In genomic region chr2:232444409-232445148, GRCh38 we compare ENCODE assay signal across 9 cellular contexts. TPM values are rescaled to one million over a fixed set of nuclear protein-coding genes. Genes with fewer than 3 reads are reported as not detected.
DNase-seq lines count a peak whose midpoint lies in the region; ATAC-seq and TF ChIP-seq lines count a peak whose summit lies in the region.
"Had no signal": no experiment of that assay in that cellular context is flagged by ENCODE, and none has a peak within 500 bp of the region (broad histone marks: within the 10 kb centered on the region; RNA-seq: fewer than 3 reads in every experiment).

No MANE protein-coding gene starts in this region.

- no peaks in the 10 kb centered on the region for H3K9me3 ChIP-seq in CD4-positive, alpha-beta T cell (ENCODE audit: control insufficient read depth, low read length)
- no peaks in the 10 kb centered on the region for H3K9me3 ChIP-seq in HEK293 (ENCODE audit: control insufficient read depth, insufficient read depth, low read depth, low read length)
- H3K9me3 ChIP-seq: suprapubic skin had no signal

- POLR2A ChIA-PET in CD4-positive, alpha-beta T cell (lab: Charles Lee), result no interaction called here
- POLR2A ChIA-PET in HEK293 (lab: Yijun Ruan, JAX), result no interaction called here

- no peak overlapping the region for H3K4me3 ChIP-seq in HEK293 (ENCODE audit: low read depth, low read length)
- H3K4me3 ChIP-seq: suprapubic skin had no signal

- intact Hi-C loops in CD4-positive, alpha-beta T cell (cut with DNase I, micrococcal nuclease), result loop anchor here (5.0 to 10.0 kb wide), 3 partner anchors 110 to 517 kb away; partner anchors contain the start of gene NPPC (in 1 of the 2)

- no peaks in the 10 kb centered on the region for H3K36me3 Mint-ChIP-seq in CD4-positive, alpha-beta T cell (ENCODE audit: low read depth)
- H3K36me3 Mint-ChIP-seq in activated naive CD4-positive, alpha-beta T cell treated with anti-CD3 and anti-CD28 coated beads, Interleukin-2, amount 10 ng/mL, durations not matched to agents 7 days and 5 days, result no peaks in the 10 kb centered on the region

- in situ Hi-C loops in SK-MEL-5 (cut with HindIII; ENCODE audit: low pct_unique_long_range_greater_than_20kb, low sequenced_read_pairs), result no loop called here

- peak; percentile 55 for ATAC-seq in CD4-positive, alpha-beta T cell (ENCODE audit: poor library complexity)
- ATAC-seq in HG02970 (IDR thresholded peaks at IDR 0.05; ENCODE audit: low FRiP score, unreplicated experiment), result no peak

- CTCF ChIA-PET in CD4-positive, alpha-beta T cell (lab: Charles Lee), result interaction anchor here (0.6 to 1.1 kb wide), 2 partner anchors 77 to 694 kb away, joined by 3 read pairs; no protein-coding TSS in a partner anchor
- CTCF ChIA-PET in HEK293 (lab: Yijun Ruan, JAX), result interaction anchor here (0.6 to 1.9 kb wide), 17 partner anchors 9 to 543 kb away, joined by 3 to 19 read pairs (median 3); partner anchors contain the start of gene PRSS56
- CTCF ChIA-PET in activated naive CD4-positive, alpha-beta T cell treated with anti-CD3 and anti-CD28 coated beads, Interleukin-2, amount 10 ng/mL, durations not matched to agents 7 days and 5 days (lab: Charles Lee), result interaction anchor here (0.8 to 1.2 kb wide), 5 partner anchors 20 to 544 kb away, joined by 3 to 5 read pairs (median 4); partner anchors contain the start of gene PRSS56

- no peaks in the 10 kb centered on the region for H3K36me3 ChIP-seq in HEK293 (ENCODE audit: control insufficient read depth in 2 of 2, insufficient read depth in 1 of 2, low read length in 2 of 2)
- H3K36me3 ChIP-seq: suprapubic skin had no signal

- H3K4me3 Mint-ChIP-seq in CD4-positive, alpha-beta T cell, result no peak overlapping the region
- H3K4me3 Mint-ChIP-seq in activated naive CD4-positive, alpha-beta T cell treated with anti-CD3 and anti-CD28 coated beads, Interleukin-2, amount 10 ng/mL, durations not matched to agents 7 days and 5 days, result no peak overlapping the region

- H3K27me3 Mint-ChIP-seq in CD4-positive, alpha-beta T cell, result peaks cover 3% of the 10 kb centered on the region
- peaks cover 9% of the 10 kb centered on the region for H3K27me3 Mint-ChIP-seq in activated naive CD4-positive, alpha-beta T cell treated with anti-CD3 and anti-CD28 coated beads, Interleukin-2, amount 10 ng/mL, durations not matched to agents 7 days and 5 days

- H3K9me3 Mint-ChIP-seq in CD4-positive, alpha-beta T cell, result no peaks in the 10 kb centered on the region
- H3K9me3 Mint-ChIP-seq in activated naive CD4-positive, alpha-beta T cell treated with anti-CD3 and anti-CD28 coated beads, Interleukin-2, amount 10 ng/mL, durations not matched to agents 7 days and 5 days, result no peaks in the 10 kb centered on the region

- H3K4me1 ChIP-seq in HEK293 (ENCODE audit: control insufficient read depth, insufficient read depth, low read length), result no peaks in the 10 kb centered on the region
- H3K4me1 ChIP-seq: suprapubic skin had no signal

- H3K4me1 Mint-ChIP-seq in CD4-positive, alpha-beta T cell (ENCODE audit: low read depth), result no peaks in the 10 kb centered on the region
- H3K4me1 Mint-ChIP-seq in activated naive CD4-positive, alpha-beta T cell treated with anti-CD3 and anti-CD28 coated beads, Interleukin-2, amount 10 ng/mL, durations not matched to agents 7 days and 5 days, result peaks cover 3% of the 10 kb centered on the region

- TF ChIP-seq CTCF in CD4-positive, alpha-beta T cell (IDR thresholded peaks at IDR 0.05), result peak; percentile 57
- TF ChIP-seq CTCF in HEK293 (tag by site-specific recombination; IDR thresholded peaks at IDR 0.05), result peak; percentile 28; the same call in 1 of the 2 replicates

- H3K27ac Mint-ChIP-seq in CD4-positive, alpha-beta T cell, result no peak overlapping the region
- no peak overlapping the region for H3K27ac Mint-ChIP-seq in activated naive CD4-positive, alpha-beta T cell treated with anti-CD3 and anti-CD28 coated beads, Interleukin-2, amount 10 ng/mL, durations not matched to agents 7 days and 5 days

- H3K27ac ChIP-seq in CD4-positive, alpha-beta T cell (ENCODE audit: low read depth, low read length), result no peak overlapping the region
- H3K27ac ChIP-seq in HEK293 (ENCODE audit: extremely low read depth, low read depth, low read length), result no peak overlapping the region
- H3K27ac ChIP-seq: suprapubic skin had no signal

- no peaks in the 10 kb centered on the region for H3K27me3 ChIP-seq in CD4-positive, alpha-beta T cell (ENCODE audit: control insufficient read depth, insufficient read depth, low read length)

- peak; percentile 26 to 55 (median 44) for DNase-seq in CD4-positive, alpha-beta T cell
- peak; percentile 83 for DNase-seq in SK-MEL-5 (ENCODE audit: low read depth, low spot score)
- peak; percentile 78 for DNase-seq in activated naive CD4-positive, alpha-beta T cell treated with anti-CD3 and anti-CD28 coated beads, Interleukin-2, amount 10 ng/mL, durations not matched to agents 7 days and 5 days
- peak; percentile 67 for DNase-seq in iPS-NIHi11 (ENCODE audit: low spot score)
- peak; percentile 48 to 73 (median 59) for DNase-seq in stimulated activated CD4-positive, alpha-beta T cell treated with anti-CD3 and anti-CD28 coated beads, TNF-alpha, amount 100 ng/mL, for 24 hours (ENCODE audit: low read depth in 3 of 3)
- DNase-seq in NCI-H2029 treated with DMSO at 0.1 percent for 48 hours (lab: John Stamatoyannopoulos, UW), result no peak

TF ChIP-seq in HEK293, 187 proteins besides CTCF, POLR2A, EP300 and RAD21 (continues in another document):
- TF ChIP-seq ZNF266 (tag by site-specific recombination; IDR thresholded peaks at IDR 0.05; ENCODE audit: low read depth), result no peak
- TF ChIP-seq ZNF768 (tag by site-specific recombination; IDR thresholded peaks at IDR 0.05), result peak; percentile 95
- no peak for TF ChIP-seq ZBTB10 (tag by site-specific recombination; IDR thresholded peaks at IDR 0.05)
- no peak for TF ChIP-seq ZNF629 (tag by site-specific recombination; IDR thresholded peaks at IDR 0.05)
- TF ChIP-seq ZBTB17 (tag by site-specific recombination; IDR thresholded peaks at IDR 0.05), result no peak
- no peak for TF ChIP-seq ZSCAN4 (tag by site-specific recombination; IDR thresholded peaks at IDR 0.05)
- no peak for TF ChIP-seq ZBTB6 (tag by site-specific recombination; IDR thresholded peaks at IDR 0.05)
- TF ChIP-seq ZNF510 (tag by site-specific recombination; IDR thresholded peaks at IDR 0.05; ENCODE audit: insufficient replicate concordance), result no peak
- no peak for TF ChIP-seq ZNF785 (tag by site-specific recombination; IDR thresholded peaks at IDR 0.05)
- peak; percentile 59; the same call in 1 of the 2 replicates for TF ChIP-seq ZIC2 (tag by site-specific recombination; IDR thresholded peaks at IDR 0.05)
- TF ChIP-seq YY1 (tag by site-specific recombination; IDR thresholded peaks at IDR 0.05), result no peak
- TF ChIP-seq KLF9 (tag by site-specific recombination; IDR thresholded peaks at IDR 0.05; ENCODE audit: low read depth), result no peak

RNA-seq across cellular contexts. Expression of gene ALPI, which starts 11.4 kb away (rescaled TPM):
- total RNA-seq in CD4-positive, alpha-beta T cell, result not detected
- total RNA-seq in SK-MEL-5 (2014; rRNA removed; shearing (Covaris generic)), result not detected in 2 replicates
- polyA plus RNA-seq in SK-MEL-5 (2015; cell fraction: cytosol; rRNA removed), result not detected in 2 replicates
- polyA plus RNA-seq in SK-MEL-5 (2015; cell fraction: nucleus; rRNA removed), result not detected in 2 replicates
- total RNA-seq: suprapubic skin had no signal

RNA-seq across cellular contexts. Expression of gene ALPG, which starts 37.9 kb away (rescaled TPM):
- total RNA-seq in CD4-positive, alpha-beta T cell, result not detected
- not detected in 2 replicates for total RNA-seq in SK-MEL-5 (2014; rRNA removed; shearing (Covaris generic))
- polyA plus RNA-seq in SK-MEL-5 (2015; cell fraction: cytosol; rRNA removed), result not detected in 2 replicates
- not detected in 2 replicates for polyA plus RNA-seq in SK-MEL-5 (2015; cell fraction: nucleus; rRNA removed)
- total RNA-seq: suprapubic skin had no signal

RNA-seq across cellular contexts. Expression of gene ECEL1, which starts 43.1 kb away (rescaled TPM):
- total RNA-seq in CD4-positive, alpha-beta T cell, result not detected
- total RNA-seq in SK-MEL-5 (2014; rRNA removed; shearing (Covaris generic)), result 0.05 TPM in 1 of 2 replicates, not detected in the other
- not detected in 2 replicates for polyA plus RNA-seq in SK-MEL-5 (2015; cell fraction: cytosol; rRNA removed)
- not detected in 2 replicates for polyA plus RNA-seq in SK-MEL-5 (2015; cell fraction: nucleus; rRNA removed)
